8 cellular contexts compared by ENCODE assay signal in genomic region chr3:98733055-98733777, GRCh38. TPM values are rescaled to one million over a fixed set of nuclear protein-coding genes. Genes with fewer than 3 reads are reported as not detected.
DNase-seq lines count a peak whose midpoint lies in the region; ATAC-seq and TF ChIP-seq lines count a peak whose summit lies in the region.

No MANE protein-coding gene starts in this region.

- intact Hi-C loops in activated B cell treated with CpG ODN at 0.5 μM for 24 hours (cut with micrococcal nuclease), result loop anchor here (5.0 kb wide), 1 partner anchor 141 kb away; the partner anchor contains the start of gene CPOX
- intact Hi-C loops in naive thymus-derived CD4-positive, alpha-beta T cell (cut with micrococcal nuclease), result no loop called here

- CTCF ChIA-PET in activated B cell treated with CpG ODN at 0.5 μM for 24 hours (lab: Charles Lee), result no interaction called here
- CTCF ChIA-PET in naive thymus-derived CD4-positive, alpha-beta T cell (lab: Charles Lee), result no interaction called here

- peak overlapping the region; percentile 64 for H3K4me3 ChIP-seq in AG10803 (ENCODE audit: low read length)
- peak overlapping the region; percentile 81 for H3K4me3 ChIP-seq in fibroblast of the aortic adventitia (ENCODE audit: low read depth, low read length)
- H3K4me3 ChIP-seq in naive thymus-derived CD4-positive, alpha-beta T cell (ENCODE audit: low read length), result peak overlapping the region; percentile 33

- no peak for TF ChIP-seq CTCF in AG10803 (conservative IDR thresholded peaks at IDR 0.05; ENCODE audit: low read length)
- no peak for TF ChIP-seq CTCF in activated B cell treated with CpG ODN at 0.5 μM for 24 hours (IDR thresholded peaks at IDR 0.05)
- no peak for TF ChIP-seq CTCF in fibroblast of the aortic adventitia (IDR thresholded peaks at IDR 0.05; ENCODE audit: insufficient read depth, low read length)

- POLR2A ChIA-PET in activated B cell treated with CpG ODN at 0.5 μM for 24 hours (lab: Charles Lee), result no interaction called here
- POLR2A ChIA-PET in naive thymus-derived CD4-positive, alpha-beta T cell (lab: Charles Lee), result no interaction called here

- no peaks in the 10 kb centered on the region for H3K36me3 ChIP-seq in naive thymus-derived CD4-positive, alpha-beta T cell (ENCODE audit: control insufficient read depth in 2 of 3, insufficient read depth in 3 of 3, low read length in 3 of 3)

- peaks cover 18% of the 10 kb centered on the region for H3K4me1 Mint-ChIP-seq in activated B cell treated with CpG ODN at 0.5 μM for 24 hours
- H3K4me1 Mint-ChIP-seq in naive thymus-derived CD4-positive, alpha-beta T cell, result peaks cover 0 to 20% (median 17%) of the 10 kb centered on the region in 7 donors

- peaks cover 0 to 5% of the 10 kb centered on the region in 2 donors for H3K4me1 ChIP-seq in naive thymus-derived CD4-positive, alpha-beta T cell (ENCODE audit: control insufficient read depth in 2 of 2, insufficient read depth in 2 of 2, low read length in 2 of 2)

- H3K27me3 Mint-ChIP-seq in activated B cell treated with CpG ODN at 0.5 μM for 24 hours, result peaks cover 42% of the 10 kb centered on the region
- peaks cover 42 to 78% (median 59%) of the 10 kb centered on the region in 5 donors for H3K27me3 Mint-ChIP-seq in naive thymus-derived CD4-positive, alpha-beta T cell

- DNase-seq in AG10803 (ENCODE audit: low read depth) (no peak), activated B cell treated with CpG ODN at 0.5 μM for 24 hours (no peak), fibroblast of the aortic adventitia (ENCODE audit: low read depth) (peak; percentile 61), GF-D8 (lab: John Stamatoyannopoulos, UW) (no peak)
- DNase-seq in naive thymus-derived CD4-positive, alpha-beta T cell, result peak in 4 of 9 donors; percentile 6 to 29 (median 10)

- H3K9me3 ChIP-seq in naive thymus-derived CD4-positive, alpha-beta T cell (ENCODE audit: control insufficient read depth in 2 of 3, low read length in 3 of 3), result no peaks in the 10 kb centered on the region

- no peak overlapping the region for H3K27ac ChIP-seq in naive thymus-derived CD4-positive, alpha-beta T cell (ENCODE audit: low read depth, low read length)

- H3K9me3 Mint-ChIP-seq in activated B cell treated with CpG ODN at 0.5 μM for 24 hours, result no peaks in the 10 kb centered on the region
- peaks cover 0 to 2% (median 0%) of the 10 kb centered on the region in 11 donors for H3K9me3 Mint-ChIP-seq in naive thymus-derived CD4-positive, alpha-beta T cell

- ATAC-seq in GM18511 (IDR thresholded peaks at IDR 0.05; ENCODE audit: unreplicated experiment) (peak; percentile 29), HG03175 (IDR thresholded peaks at IDR 0.05; ENCODE audit: unreplicated experiment) (peak; percentile 36), activated B cell treated with CpG ODN at 0.5 μM for 24 hours (ENCODE audit: low read depth) (peak; percentile 10), HG02973 (IDR thresholded peaks at IDR 0.05; ENCODE audit: unreplicated experiment) (no peak)
- peak; percentile 36 for ATAC-seq in naive thymus-derived CD4-positive, alpha-beta T cell

- no peak overlapping the region for H3K27ac Mint-ChIP-seq in activated B cell treated with CpG ODN at 0.5 μM for 24 hours
- peak overlapping the region in 1 of 9 donors; percentile 76 for H3K27ac Mint-ChIP-seq in naive thymus-derived CD4-positive, alpha-beta T cell

- no peaks in the 10 kb centered on the region for H3K36me3 Mint-ChIP-seq in activated B cell treated with CpG ODN at 0.5 μM for 24 hours (ENCODE audit: low read depth)
- peaks cover 0 to 7% (median 0%) of the 10 kb centered on the region in 5 donors for H3K36me3 Mint-ChIP-seq in naive thymus-derived CD4-positive, alpha-beta T cell

- peaks cover 6% of the 10 kb centered on the region in 2 donors for H3K27me3 ChIP-seq in naive thymus-derived CD4-positive, alpha-beta T cell (ENCODE audit: control insufficient read depth in 2 of 2, insufficient read depth in 2 of 2, low read length in 2 of 2)

- peak overlapping the region; percentile 69 for H3K4me3 Mint-ChIP-seq in activated B cell treated with CpG ODN at 0.5 μM for 24 hours
- peak overlapping the region; percentile 73 to 88 (median 82) for H3K4me3 Mint-ChIP-seq in naive thymus-derived CD4-positive, alpha-beta T cell

RNA-seq across cellular contexts. Expression of gene ST3GAL6, which starts 29.9 kb away (rescaled TPM):
- total RNA-seq in activated B cell treated with CpG ODN at 0.5 μM for 24 hours (not detected in 2 replicates), fibroblast of the aortic adventitia (ENCODE audit: low replicate concordance) (2.3 and 3.5 TPM in 2 replicates)
- 10 to 100 TPM in 1 of 5 experiments, 1 to 10 TPM in 1, under 1 TPM in 2, not detected in 1; 0.62 to 13.5 (median 1.2) TPM for total RNA-seq in naive thymus-derived CD4-positive, alpha-beta T cell
- polyA plus RNA-seq in naive thymus-derived CD4-positive, alpha-beta T cell, result under 1 TPM in 1 of 2 donors, not detected in 1; 0.47 TPM
